In genomic region chr3:196127308-196128040, GRCh38 we compare ENCODE assay signal across 1 cellular context.
TF ChIP-seq lines count a peak whose summit lies in the region.

No MANE protein-coding gene starts in this region.

TF ChIP-seq in K562, 482 proteins besides CTCF, POLR2A, EP300 and RAD21 (continued from another document and continues in another):
- TF ChIP-seq, protein P1, sequence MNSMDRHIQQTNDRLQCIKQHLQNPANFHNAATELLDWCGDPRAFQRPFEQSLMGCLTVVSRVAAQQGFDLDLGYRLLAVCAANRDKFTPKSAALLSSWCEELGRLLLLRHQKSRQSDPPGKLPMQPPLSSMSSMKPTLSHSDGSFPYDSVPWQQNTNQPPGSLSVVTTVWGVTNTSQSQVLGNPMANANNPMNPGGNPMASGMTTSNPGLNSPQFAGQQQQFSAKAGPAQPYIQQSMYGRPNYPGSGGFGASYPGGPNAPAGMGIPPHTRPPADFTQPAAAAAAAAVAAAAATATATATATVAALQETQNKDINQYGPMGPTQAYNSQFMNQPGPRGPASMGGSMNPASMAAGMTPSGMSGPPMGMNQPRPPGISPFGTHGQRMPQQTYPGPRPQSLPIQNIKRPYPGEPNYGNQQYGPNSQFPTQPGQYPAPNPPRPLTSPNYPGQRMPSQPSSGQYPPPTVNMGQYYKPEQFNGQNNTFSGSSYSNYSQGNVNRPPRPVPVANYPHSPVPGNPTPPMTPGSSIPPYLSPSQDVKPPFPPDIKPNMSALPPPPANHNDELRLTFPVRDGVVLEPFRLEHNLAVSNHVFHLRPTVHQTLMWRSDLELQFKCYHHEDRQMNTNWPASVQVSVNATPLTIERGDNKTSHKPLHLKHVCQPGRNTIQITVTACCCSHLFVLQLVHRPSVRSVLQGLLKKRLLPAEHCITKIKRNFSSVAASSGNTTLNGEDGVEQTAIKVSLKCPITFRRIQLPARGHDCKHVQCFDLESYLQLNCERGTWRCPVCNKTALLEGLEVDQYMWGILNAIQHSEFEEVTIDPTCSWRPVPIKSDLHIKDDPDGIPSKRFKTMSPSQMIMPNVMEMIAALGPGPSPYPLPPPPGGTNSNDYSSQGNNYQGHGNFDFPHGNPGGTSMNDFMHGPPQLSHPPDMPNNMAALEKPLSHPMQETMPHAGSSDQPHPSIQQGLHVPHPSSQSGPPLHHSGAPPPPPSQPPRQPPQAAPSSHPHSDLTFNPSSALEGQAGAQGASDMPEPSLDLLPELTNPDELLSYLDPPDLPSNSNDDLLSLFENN (IDR thresholded peaks at IDR 0.05; ENCODE audit: low read depth in 2 of 2, low read length in 2 of 2), result peak in 1 of 2 experiments; percentile 84; a peak in 2 of 4 replicates
- TF ChIP-seq, protein P2, sequence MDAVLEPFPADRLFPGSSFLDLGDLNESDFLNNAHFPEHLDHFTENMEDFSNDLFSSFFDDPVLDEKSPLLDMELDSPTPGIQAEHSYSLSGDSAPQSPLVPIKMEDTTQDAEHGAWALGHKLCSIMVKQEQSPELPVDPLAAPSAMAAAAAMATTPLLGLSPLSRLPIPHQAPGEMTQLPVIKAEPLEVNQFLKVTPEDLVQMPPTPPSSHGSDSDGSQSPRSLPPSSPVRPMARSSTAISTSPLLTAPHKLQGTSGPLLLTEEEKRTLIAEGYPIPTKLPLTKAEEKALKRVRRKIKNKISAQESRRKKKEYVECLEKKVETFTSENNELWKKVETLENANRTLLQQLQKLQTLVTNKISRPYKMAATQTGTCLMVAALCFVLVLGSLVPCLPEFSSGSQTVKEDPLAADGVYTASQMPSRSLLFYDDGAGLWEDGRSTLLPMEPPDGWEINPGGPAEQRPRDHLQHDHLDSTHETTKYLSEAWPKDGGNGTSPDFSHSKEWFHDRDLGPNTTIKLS (IDR thresholded peaks at IDR 0.05; ENCODE audit: borderline replicate concordance, low read depth), result peak; percentile 56; the same call in 1 of the 2 replicates
- no peak for TF ChIP-seq SRSF1 (IDR thresholded peaks at IDR 0.05; ENCODE audit: low read depth, low read length)
- TF ChIP-seq ETV1 (tag; conservative IDR thresholded peaks at IDR 0.05; ENCODE audit: low read depth), result peak; percentile 89
- no peak for TF ChIP-seq HNRNPK (IDR thresholded peaks at IDR 0.05; ENCODE audit: low read depth, low read length, poor library complexity, severe bottlenecking)
- 0 out of 2 replicates have a peak, but pooled peaks have one; percentile 17 for TF ChIP-seq ZNF766 (CRISPR knock-in tag; conservative IDR thresholded peaks at IDR 0.05)
- TF ChIP-seq NCOR1 (IDR thresholded peaks at IDR 0.05), result peak; percentile 78
- 0 out of 2 replicates have a peak, but pooled peaks have one; percentile 29 for TF ChIP-seq ZNF197 (CRISPR knock-in tag; IDR thresholded peaks at IDR 0.05; ENCODE audit: low read depth)
- no peak for TF ChIP-seq RFX5 (IDR thresholded peaks at IDR 0.05; ENCODE audit: low read depth, low read length)
- peak; percentile 82 for TF ChIP-seq ZNF121 (CRISPR knock-in tag; conservative IDR thresholded peaks at IDR 0.05)
- TF ChIP-seq ETS2 (tag; IDR thresholded peaks at IDR 0.05; ENCODE audit: borderline replicate concordance, poor library complexity, severe bottlenecking), result no peak
- no peak for TF ChIP-seq ZNF253 (CRISPR knock-in tag; conservative IDR thresholded peaks at IDR 0.05)
- no peak for TF ChIP-seq ZNF3 (CRISPR knock-in tag; IDR thresholded peaks at IDR 0.05)
- peak; percentile 59 for TF ChIP-seq HES1 (IDR thresholded peaks at IDR 0.05; ENCODE audit: low read depth)
- TF ChIP-seq, protein P3, sequence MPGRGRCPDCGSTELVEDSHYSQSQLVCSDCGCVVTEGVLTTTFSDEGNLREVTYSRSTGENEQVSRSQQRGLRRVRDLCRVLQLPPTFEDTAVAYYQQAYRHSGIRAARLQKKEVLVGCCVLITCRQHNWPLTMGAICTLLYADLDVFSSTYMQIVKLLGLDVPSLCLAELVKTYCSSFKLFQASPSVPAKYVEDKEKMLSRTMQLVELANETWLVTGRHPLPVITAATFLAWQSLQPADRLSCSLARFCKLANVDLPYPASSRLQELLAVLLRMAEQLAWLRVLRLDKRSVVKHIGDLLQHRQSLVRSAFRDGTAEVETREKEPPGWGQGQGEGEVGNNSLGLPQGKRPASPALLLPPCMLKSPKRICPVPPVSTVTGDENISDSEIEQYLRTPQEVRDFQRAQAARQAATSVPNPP (IDR thresholded peaks at IDR 0.05; ENCODE audit: borderline replicate concordance, insufficient read depth, insufficient read length), result no peak
- TF ChIP-seq MITF (IDR thresholded peaks at IDR 0.05), result peak; percentile 51; the same call in 1 of the 2 replicates
- TF ChIP-seq, protein P4, sequence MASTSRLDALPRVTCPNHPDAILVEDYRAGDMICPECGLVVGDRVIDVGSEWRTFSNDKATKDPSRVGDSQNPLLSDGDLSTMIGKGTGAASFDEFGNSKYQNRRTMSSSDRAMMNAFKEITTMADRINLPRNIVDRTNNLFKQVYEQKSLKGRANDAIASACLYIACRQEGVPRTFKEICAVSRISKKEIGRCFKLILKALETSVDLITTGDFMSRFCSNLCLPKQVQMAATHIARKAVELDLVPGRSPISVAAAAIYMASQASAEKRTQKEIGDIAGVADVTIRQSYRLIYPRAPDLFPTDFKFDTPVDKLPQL (IDR thresholded peaks at IDR 0.05; ENCODE audit: extremely low read depth, insufficient read length), result no peak
- TF ChIP-seq USF2 (CRISPR knock-in tag; IDR thresholded peaks at IDR 0.05), result no peak
- TF ChIP-seq ZBED1 (IDR thresholded peaks at IDR 0.05), result no peak
- peak; percentile 85 to 90; a peak in 3 of 4 replicates for TF ChIP-seq FOXA3 (CRISPR knock-in tag; conservative IDR thresholded peaks at IDR 0.05 in 1 of 2, IDR thresholded peaks at IDR 0.05 in 1 of 2)
- peak; percentile 80; the same call in 1 of the 2 replicates for TF ChIP-seq MTA3 (IDR thresholded peaks at IDR 0.05; ENCODE audit: borderline replicate concordance)
- TF ChIP-seq ZNF79 (CRISPR knock-in tag; IDR thresholded peaks at IDR 0.05; ENCODE audit: low read depth), result no peak
- no peak for TF ChIP-seq TFE3 (CRISPR knock-in tag; IDR thresholded peaks at IDR 0.05)
- no peak for TF ChIP-seq MCM2 (IDR thresholded peaks at IDR 0.05; ENCODE audit: low read depth)
- TF ChIP-seq, protein P5, sequence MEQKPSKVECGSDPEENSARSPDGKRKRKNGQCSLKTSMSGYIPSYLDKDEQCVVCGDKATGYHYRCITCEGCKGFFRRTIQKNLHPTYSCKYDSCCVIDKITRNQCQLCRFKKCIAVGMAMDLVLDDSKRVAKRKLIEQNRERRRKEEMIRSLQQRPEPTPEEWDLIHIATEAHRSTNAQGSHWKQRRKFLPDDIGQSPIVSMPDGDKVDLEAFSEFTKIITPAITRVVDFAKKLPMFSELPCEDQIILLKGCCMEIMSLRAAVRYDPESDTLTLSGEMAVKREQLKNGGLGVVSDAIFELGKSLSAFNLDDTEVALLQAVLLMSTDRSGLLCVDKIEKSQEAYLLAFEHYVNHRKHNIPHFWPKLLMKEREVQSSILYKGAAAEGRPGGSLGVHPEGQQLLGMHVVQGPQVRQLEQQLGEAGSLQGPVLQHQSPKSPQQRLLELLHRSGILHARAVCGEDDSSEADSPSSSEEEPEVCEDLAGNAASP (IDR thresholded peaks at IDR 0.05), result no peak
- TF ChIP-seq HDAC1 (IDR thresholded peaks at IDR 0.05), result peak in 1 of 2 experiments; percentile 73; a peak in 2 of 4 replicates
- TF ChIP-seq, protein P6, sequence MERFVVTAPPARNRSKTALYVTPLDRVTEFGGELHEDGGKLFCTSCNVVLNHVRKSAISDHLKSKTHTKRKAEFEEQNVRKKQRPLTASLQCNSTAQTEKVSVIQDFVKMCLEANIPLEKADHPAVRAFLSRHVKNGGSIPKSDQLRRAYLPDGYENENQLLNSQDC (CRISPR knock-in tag; IDR thresholded peaks at IDR 0.05), result no peak
- no peak for TF ChIP-seq POLR3G (IDR thresholded peaks at IDR 0.05; ENCODE audit: extremely low read depth, insufficient read length, insufficient replicate concordance)
- no peak for TF ChIP-seq SMARCB1 (IDR thresholded peaks at IDR 0.05; ENCODE audit: insufficient read length, low read depth)
- 0 out of 3 replicates have a peak, but pooled peaks of 1 of the 2 experiments have one; percentile 16 for TF ChIP-seq CBX3 (IDR thresholded peaks at IDR 0.05; ENCODE audit: borderline replicate concordance in 1 of 2, low read length in 2 of 2)
- peak; percentile 95 for TF ChIP-seq ETV5 (CRISPR knock-in tag; IDR thresholded peaks at IDR 0.05; ENCODE audit: low read depth)
- peak; percentile 88 for TF ChIP-seq TFAP4 (CRISPR knock-in tag; IDR thresholded peaks at IDR 0.05; ENCODE audit: borderline replicate concordance)
- TF ChIP-seq RBM22 (IDR thresholded peaks at IDR 0.05; ENCODE audit: low read depth, low read length, poor library complexity, severe bottlenecking), result no peak
- TF ChIP-seq ZNF75A (CRISPR knock-in tag; IDR thresholded peaks at IDR 0.05), result no peak
- TF ChIP-seq FOXP4 (CRISPR knock-in tag; IDR thresholded peaks at IDR 0.05; ENCODE audit: borderline replicate concordance), result no peak
- peak; percentile 89 for TF ChIP-seq TCF3 (CRISPR knock-in tag; IDR thresholded peaks at IDR 0.05)
- TF ChIP-seq, protein P7, sequence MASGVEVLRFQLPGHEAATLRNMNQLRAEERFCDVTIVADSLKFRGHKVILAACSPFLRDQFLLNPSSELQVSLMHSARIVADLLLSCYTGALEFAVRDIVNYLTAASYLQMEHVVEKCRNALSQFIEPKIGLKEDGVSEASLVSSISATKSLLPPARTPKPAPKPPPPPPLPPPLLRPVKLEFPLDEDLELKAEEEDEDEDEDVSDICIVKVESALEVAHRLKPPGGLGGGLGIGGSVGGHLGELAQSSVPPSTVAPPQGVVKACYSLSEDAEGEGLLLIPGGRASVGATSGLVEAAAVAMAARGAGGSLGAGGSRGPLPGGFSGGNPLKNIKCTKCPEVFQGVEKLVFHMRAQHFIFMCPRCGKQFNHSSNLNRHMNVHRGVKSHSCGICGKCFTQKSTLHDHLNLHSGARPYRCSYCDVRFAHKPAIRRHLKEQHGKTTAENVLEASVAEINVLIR (CRISPR knock-in tag; IDR thresholded peaks at IDR 0.05), result no peak
- TF ChIP-seq SMARCA4 (IDR thresholded peaks at IDR 0.05), result peak; percentile 82
- TF ChIP-seq LEF1 (IDR thresholded peaks at IDR 0.05), result peak; percentile 92
- TF ChIP-seq SAP30 (IDR thresholded peaks at IDR 0.05; ENCODE audit: borderline replicate concordance, insufficient read depth, low read depth, low read length, poor library complexity, severe bottlenecking), result no peak
- no peak for TF ChIP-seq SIN3B (IDR thresholded peaks at IDR 0.05; ENCODE audit: low read depth)
- TF ChIP-seq KDM1A (IDR thresholded peaks at IDR 0.05), result peak in 1 of 2 experiments; percentile 59; a peak in 2 of 4 replicates
